Comparison of ENCODE assay signal across 8 cellular contexts in the genomic region with DNA sequence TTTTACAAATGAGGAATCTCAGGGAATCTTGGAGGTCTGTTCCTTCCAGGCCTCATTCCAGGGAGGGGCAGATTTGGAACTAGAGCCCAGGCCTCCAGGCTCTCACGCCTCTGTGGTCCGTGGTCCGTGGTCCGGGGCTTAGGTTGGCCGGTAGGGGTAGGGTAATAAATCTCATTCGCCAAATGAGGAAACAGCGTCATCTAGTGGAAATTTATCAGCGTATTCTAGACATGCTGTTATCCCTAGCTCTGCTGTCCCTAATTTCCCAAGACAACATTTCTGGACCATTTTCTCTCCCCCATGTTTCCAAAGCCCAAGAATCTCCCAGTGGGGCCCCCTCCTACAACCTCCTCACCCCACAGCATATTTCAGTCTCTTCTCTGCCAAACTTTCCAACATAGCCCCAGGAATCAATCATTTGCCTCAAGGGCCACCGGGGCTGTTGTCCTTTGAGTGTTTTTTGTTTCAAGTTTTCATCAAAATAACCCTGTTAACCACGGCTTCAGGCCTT.
DNase-seq lines count a peak whose midpoint lies in the region; ATAC-seq, FAIRE-seq and TF ChIP-seq lines count a peak whose summit lies in the region.

No MANE protein-coding gene starts in this region.

- no peaks in the 10 kb centered on the region for H3K36me3 Mint-ChIP-seq in T-cell

- H3K9ac ChIP-seq in colonic mucosa (ENCODE audit: low read depth in 2 of 2, low read length in 2 of 2), result no peak overlapping the region

- no peak overlapping the region for H3K4me3 Mint-ChIP-seq in T-cell

- H3K4me1 Mint-ChIP-seq in T-cell, result peaks cover 0 to 2% (median 0%) of the 10 kb centered on the region in 3 donors

- FAIRE-seq in GM12892 (lab: Jason Lieb, UNC), result peak; percentile 51

- H3K27ac Mint-ChIP-seq in T-cell, result no peak overlapping the region

- POLR2A ChIA-PET in AG04449 (lab: Yijun Ruan, JAX) (interaction anchor here (0.5 to 1.1 kb wide), 3 partner anchors 59 to 649 kb away, joined by 3 read pairs; no protein-coding TSS in a partner anchor), T-cell (lab: Charles Lee) (no interaction called here)

- no peaks in the 10 kb centered on the region for H3K4me1 ChIP-seq in colonic mucosa
- peaks cover 3 to 8% of the 10 kb centered on the region in 2 donors for H3K4me1 ChIP-seq in left lung

- H3K27ac ChIP-seq in colonic mucosa, result no peak overlapping the region
- H3K27ac ChIP-seq in left lung, result peak overlapping the region in 1 of 2 donors; percentile 8

- H3K9me3 ChIP-seq in colonic mucosa (no peaks in the 10 kb centered on the region), left lung (no peaks in the 10 kb centered on the region)

- peak; percentile 79 for TF ChIP-seq CTCF in AG04449 (IDR thresholded peaks at IDR 0.05; ENCODE audit: insufficient read depth, low read length, missing control alignments)
- TF ChIP-seq CTCF in colonic mucosa (IDR thresholded peaks at IDR 0.05), result peak; percentile 83
- peak; percentile 76 to 90 for TF ChIP-seq CTCF in left lung (IDR thresholded peaks at IDR 0.05)

- no peaks in the 10 kb centered on the region for H3K9me3 Mint-ChIP-seq in T-cell

- CTCF ChIA-PET in AG04449 (lab: Yijun Ruan, JAX), result interaction anchor here (0.6 to 9.6 kb wide), 47 partner anchors 9 to 711 kb away, joined by 3 to 75 read pairs (median 5); no protein-coding TSS in a partner anchor
- CTCF ChIA-PET in T-cell (lab: Charles Lee), result interaction anchor here (0.6 to 2.6 kb wide), 19 partner anchors 118 to 920 kb away, joined by 3 to 27 read pairs (median 6); no protein-coding TSS in a partner anchor

- TF ChIP-seq POLR2A in GM12892 (IDR thresholded peaks at IDR 0.05; ENCODE audit: low read depth, low read length), result no peak

- H3K27me3 Mint-ChIP-seq in T-cell, result peaks cover 0 to 6% of the 10 kb centered on the region in 2 donors

- intact Hi-C loops in colonic mucosa (cut with DNase I) (loop anchor here (1.0 to 5.0 kb wide), 2 partner anchors 649 to 666 kb away; no protein-coding TSS in a partner anchor), left lung (cut with DNase I) (loop anchor here in 1 of 2 donors (5.0 to 10.0 kb wide), 2 partner anchors 178 to 651 kb away; no protein-coding TSS in a partner anchor)

- no peak for DNase-seq in AG04449 (ENCODE audit: low read depth, low spot score)
- DNase-seq in GM12892 (ENCODE audit: insufficient read length), result peak; percentile 34
- DNase-seq in NCI-H146 treated with DMSO at 0.1 percent for 48 hours (lab: John Stamatoyannopoulos, UW; ENCODE audit: unreplicated experiment), result peak; percentile 86
- peak in 14 of 34 experiments; percentile 0 to 24 (median 5) for DNase-seq in T-cell
- peak; percentile 53 for DNase-seq in colonic mucosa
- no peak for DNase-seq in left lung
- peak in 2 of 3 donors; percentile 10 for DNase-seq in stimulated activated CD4-positive, alpha-beta T cell treated with anti-CD3 and anti-CD28 coated beads, TNF-alpha, amount 100 ng/mL, for 48 hours (ENCODE audit: low read depth in 3 of 3)

- H3K27me3 ChIP-seq in colonic mucosa, result no peaks in the 10 kb centered on the region
- no peaks in the 10 kb centered on the region for H3K27me3 ChIP-seq in left lung

- H3K36me3 ChIP-seq in colonic mucosa (no peaks in the 10 kb centered on the region), left lung (no peaks in the 10 kb centered on the region)

- no peak overlapping the region for H3K4me3 ChIP-seq in AG04449 (ENCODE audit: low read depth, low read length)
- no peak overlapping the region for H3K4me3 ChIP-seq in colonic mucosa
- H3K4me3 ChIP-seq in left lung, result no peak overlapping the region

- ATAC-seq in HG02938 (IDR thresholded peaks at IDR 0.05; ENCODE audit: unreplicated experiment) (peak; percentile 84), T-cell (replicated peaks in 1 of 4) (peak; percentile 54 to 91 (median 78)), left lung (peak; percentile 95)

Comparison
In these comparisons a context has a peak if more than half of its experiments do, and no peak if none do; other contexts are left out.
1. DNase-seq: peak in GM12892 (single experiment), NCI-H146 treated with DMSO at 0.1 percent for 48 hours (single experiment), colonic mucosa (single experiment) and stimulated activated CD4-positive, alpha-beta T cell treated with anti-CD3 and anti-CD28 coated beads, TNF-alpha, amount 100 ng/mL, for 48 hours (2 of 3); none in AG04449 (single experiment) and left lung (0 of 2).
2. Peak in every context shown above with its lines, with median percentiles within 50 percentile points of each other: CTCF ChIP-seq and ATAC-seq.